Comparison of ENCODE assay signal across 25 cellular contexts in genomic region chr16:46889245-46889941, GRCh38. TPM values are rescaled to one million over a fixed set of nuclear protein-coding genes. Genes with fewer than 3 reads are reported as not detected.
DNase-seq lines count a peak whose midpoint lies in the region; ATAC-seq, FAIRE-seq and TF ChIP-seq lines count a peak whose summit lies in the region.
"Had no signal": no experiment of that assay in that cellular context is flagged by ENCODE, and none has a peak within 500 bp of the region (broad histone marks: within the 10 kb centered on the region; RNA-seq: fewer than 3 reads in every experiment).

No MANE protein-coding gene starts in this region.

- no peaks in the 10 kb centered on the region for H3K9me3 Mint-ChIP-seq in natural killer cell
- H3K9me3 Mint-ChIP-seq: activated CD4-positive, alpha-beta memory T cell treated with anti-CD3 and anti-CD28 coated beads, Interleukin-2, amount 10 ng/mL, durations not matched to agents 7 days and 5 days; naive thymus-derived CD8-positive, alpha-beta T cell had no signal

- peak overlapping the region; percentile 43 for H3K27ac ChIP-seq in Karpas-422 (ENCODE audit: low read length)
- H3K27ac ChIP-seq in GM12878 (ENCODE audit: control insufficient read depth, insufficient read depth) = peak overlapping the region; percentile 6; the same call in 1 of the 2 replicates
- H3K27ac ChIP-seq in right lobe of liver = peak overlapping the region in 2 of 3 donors; percentile 48 to 97
- peak overlapping the region; percentile 90 for H3K27ac ChIP-seq in subcutaneous abdominal adipose tissue (ENCODE audit: low read depth, low read length)
- H3K27ac ChIP-seq: left lung had no signal

- H3K36me3 Mint-ChIP-seq in natural killer cell = no peaks in the 10 kb centered on the region
- H3K36me3 Mint-ChIP-seq: naive thymus-derived CD8-positive, alpha-beta T cell had no signal

- H3K79me2 ChIP-seq in Karpas-422 (ENCODE audit: low read length) (peaks cover 73% of the 10 kb centered on the region), GM12878 (ENCODE audit: control insufficient read depth, insufficient read depth, low read length) (no peaks in the 10 kb centered on the region)

- TF ChIP-seq POLR2A in GM12878 (IDR thresholded peaks at IDR 0.05; ENCODE audit: low read depth, low read length) = no peak
- TF ChIP-seq POLR2A in right lobe of liver (IDR thresholded peaks at IDR 0.05) = no peak

- in situ Hi-C loops in GM12878 (cut with MboI) = no loop called here

- H3K4me1 ChIP-seq in Karpas-422 (ENCODE audit: low read length) (peaks cover 34% of the 10 kb centered on the region), GM12878 (ENCODE audit: control insufficient read depth, insufficient read depth, low read length) (peaks cover 14% of the 10 kb centered on the region), right lobe of liver (peaks cover 0 to 62% (median 20%) of the 10 kb centered on the region in 4 donors), subcutaneous abdominal adipose tissue (ENCODE audit: control insufficient read depth in 5 of 5, insufficient read depth in 5 of 5, low read length in 5 of 5) (peaks cover 5 to 88% (median 67%) of the 10 kb centered on the region in 5 donors)

- ATAC-seq in GM12878 = no peak
- ATAC-seq in right lobe of liver = no peak
- no peak for ATAC-seq in HG03139 (IDR thresholded peaks at IDR 0.05; ENCODE audit: unreplicated experiment)
- ATAC-seq in natural killer cell = no peak
- ATAC-seq: activated CD4-positive, CD25-positive, alpha-beta regulatory T cell treated with anti-CD3 and anti-CD28 coated beads, Interleukin-2, amount 50 U/mL, for 24 hours; HCT116; left lung; naive thymus-derived CD8-positive, alpha-beta T cell had no signal

- no peaks in the 10 kb centered on the region for H3K9me2 ChIP-seq in Karpas-422 (replicated peaks; ENCODE audit: insufficient read depth, low read length)

- BruUV-seq in GM12878 (replicated peaks; lab: Mats Ljungman, UMichigan) = no TSS peak

- SMC1A ChIA-PET in GM12878 (lab: Charles Lee; ENCODE audit: uncharacterized antibody, unreplicated experiment) = interaction anchor here (1.1 to 2.0 kb wide), 3 partner anchors 26 to 41 kb away, joined by 3 to 5 read pairs (median 5); no protein-coding TSS in a partner anchor

- H3K4me2 ChIP-seq in Karpas-422 (ENCODE audit: low read depth, low read length, poor library complexity, severe bottlenecking) = peak overlapping the region; percentile 51
- H3K4me2 ChIP-seq in GM12878 (ENCODE audit: control insufficient read depth, insufficient read depth) = peak overlapping the region; percentile 69

- no peak overlapping the region for H2AFZ ChIP-seq in Karpas-422 (ENCODE audit: low read length)
- H2AFZ ChIP-seq in GM12878 (ENCODE audit: control insufficient read depth, low read depth, low read length) = peak overlapping the region; percentile 52

- H3K9ac ChIP-seq in Karpas-422 (ENCODE audit: low read length) = peak overlapping the region; percentile 48
- no peak overlapping the region for H3K9ac ChIP-seq in GM12878 (ENCODE audit: control insufficient read depth, insufficient read depth, low read length)
- peak overlapping the region in 1 of 5 donors; percentile 9 for H3K9ac ChIP-seq in subcutaneous abdominal adipose tissue (ENCODE audit: low read length in 5 of 5)

- CTCF ChIA-PET in GM12878 (lab: Yijun Ruan, JAX) = interaction anchor here (0.7 to 2.5 kb wide), 6 partner anchors 16 to 216 kb away, joined by 3 to 11 read pairs (median 4); no protein-coding TSS in a partner anchor

- H3K36me3 ChIP-seq in Karpas-422 (ENCODE audit: insufficient read depth, low read length) (peaks cover 10% of the 10 kb centered on the region; the same call in 1 of the 2 replicates), GM12878 (ENCODE audit: control insufficient read depth in 2 of 2, insufficient read depth in 2 of 2, low read length in 1 of 2) (no peaks in the 10 kb centered on the region), right lobe of liver (peaks cover 0 to 7% (median 0%) of the 10 kb centered on the region in 4 donors), subcutaneous abdominal adipose tissue (ENCODE audit: control insufficient read depth in 5 of 5, insufficient read depth in 5 of 5, low read length in 5 of 5) (no peaks in the 10 kb centered on the region)
- H3K36me3 ChIP-seq: left lung, spleen had no signal

- H3K27ac Mint-ChIP-seq in natural killer cell = no peak overlapping the region
- H3K27ac Mint-ChIP-seq: activated CD4-positive, alpha-beta memory T cell treated with anti-CD3 and anti-CD28 coated beads, Interleukin-2, amount 10 ng/mL, durations not matched to agents 7 days and 5 days had no signal

- no peak for TF ChIP-seq RAD21 in GM12878 (IDR thresholded peaks at IDR 0.05; ENCODE audit: insufficient read depth, low read depth, low read length)

- POLR2A ChIA-PET in GM12878 (lab: Charles Lee) = interaction anchor here (1.2 kb wide), 1 partner anchor 28 kb away, joined by 3 read pairs; no protein-coding TSS in a partner anchor

- H3K27me3 Mint-ChIP-seq in natural killer cell (ENCODE audit: low read depth in 2 of 2) = peaks cover 0 to 14% of the 10 kb centered on the region in 2 donors
- H3K27me3 Mint-ChIP-seq: activated CD4-positive, alpha-beta memory T cell treated with anti-CD3 and anti-CD28 coated beads, Interleukin-2, amount 10 ng/mL, durations not matched to agents 7 days and 5 days had no signal

- TF ChIP-seq CTCF in GM12878 (IDR thresholded peaks at IDR 0.05 in 2 of 3, conservative IDR thresholded peaks at IDR 0.05 in 1 of 3; ENCODE audit: control insufficient read depth in 2 of 3, extremely low read depth in 1 of 3, insufficient read depth in 1 of 3, low read depth in 3 of 3, low read length in 3 of 3) (no peak), right lobe of liver (IDR thresholded peaks at IDR 0.05) (no peak), natural killer cell (IDR thresholded peaks at IDR 0.05) (no peak)

- 76% methylated on average over 5 of the region's 5 CpGs for WGBS in GM12878 (ENCODE audit: insufficient coverage, insufficient replicate concordance, low lambda C conversion rate, missing lambda C conversion rate)
- 96% methylated on average over 4 of the region's 5 CpGs for WGBS in right lobe of liver (ENCODE audit: insufficient coverage, low coverage, low lambda C conversion rate, missing lambda C conversion rate)

- no peaks in the 10 kb centered on the region for H3K9me3 ChIP-seq in Karpas-422 (ENCODE audit: low read length)
- no peaks in the 10 kb centered on the region for H3K9me3 ChIP-seq in GM12878 (replicated peaks; ENCODE audit: control insufficient read depth, insufficient read depth, low read length)
- H3K9me3 ChIP-seq in right lobe of liver = no peaks in the 10 kb centered on the region
- no peaks in the 10 kb centered on the region for H3K9me3 ChIP-seq in subcutaneous abdominal adipose tissue (ENCODE audit: control insufficient read depth in 5 of 5, low read length in 5 of 5)
- H3K9me3 ChIP-seq: left lung, spleen had no signal

- H3K4me3 ChIP-seq in Karpas-422 (ENCODE audit: low read length) (peak overlapping the region; percentile 24; the same call in 1 of the 2 replicates), GM12878 (no peak overlapping the region), right lobe of liver (no peak overlapping the region), subcutaneous abdominal adipose tissue (ENCODE audit: low read depth in 1 of 5, low read length in 5 of 5) (no peak overlapping the region)
- H3K4me3 ChIP-seq: left lung, spleen had no signal

- no peak for TF ChIP-seq EP300 in GM12878 (IDR thresholded peaks at IDR 0.05; ENCODE audit: borderline replicate concordance in 1 of 2, control insufficient read depth in 1 of 2, low read depth in 2 of 2, low read length in 2 of 2)

- intact Hi-C loops in GM12878 (cut with micrococcal nuclease; ENCODE audit: unreplicated experiment) (no loop called here), right lobe of liver (cut with DNase I) (no loop called here), natural killer cell (cut with micrococcal nuclease) (no loop called here)

- H4K20me1 ChIP-seq in Karpas-422 (ENCODE audit: insufficient read depth, low read depth, low read length) (no peaks in the 10 kb centered on the region), GM12878 (ENCODE audit: control insufficient read depth, insufficient read depth) (no peaks in the 10 kb centered on the region)

- H3K27me3 ChIP-seq in Karpas-422 (ENCODE audit: low read length) = no peaks in the 10 kb centered on the region
- no peaks in the 10 kb centered on the region for H3K27me3 ChIP-seq in GM12878 (replicated peaks in 1 of 2; ENCODE audit: control insufficient read depth in 2 of 2, insufficient read depth in 2 of 2, low read length in 1 of 2)
- no peaks in the 10 kb centered on the region for H3K27me3 ChIP-seq in right lobe of liver
- no peaks in the 10 kb centered on the region for H3K27me3 ChIP-seq in subcutaneous abdominal adipose tissue (ENCODE audit: control insufficient read depth in 5 of 5, insufficient read depth in 4 of 5, low read length in 5 of 5)

- FAIRE-seq in GM12878 (lab: Jason Lieb, UNC) = no peak
- FAIRE-seq: islet of Langerhans had no signal

- peaks cover 0 to 9% of the 10 kb centered on the region in 2 donors for H3K4me1 Mint-ChIP-seq in natural killer cell

- H3K4me3 Mint-ChIP-seq in natural killer cell = no peak overlapping the region
- H3K4me3 Mint-ChIP-seq: activated CD4-positive, alpha-beta memory T cell treated with anti-CD3 and anti-CD28 coated beads, Interleukin-2, amount 10 ng/mL, durations not matched to agents 7 days and 5 days; naive thymus-derived CD8-positive, alpha-beta T cell had no signal

- RAD21 ChIA-PET in GM12878 (lab: Charles Lee; ENCODE audit: unreplicated experiment) = interaction anchor here (0.6 to 1.3 kb wide), 6 partner anchors 13 to 839 kb away, joined by 3 to 9 read pairs (median 3); no protein-coding TSS in a partner anchor

- no peak for DNase-seq in Karpas-422
- no peak for DNase-seq in GM12878 (ENCODE audit: low read depth, low spot score)
- no peak for DNase-seq in right lobe of liver
- DNase-seq in mucosa of gallbladder (ENCODE audit: low spot score) = no peak
- no peak for DNase-seq in medulla oblongata (ENCODE audit: extremely low spot score)
- no peak for DNase-seq in natural killer cell
- DNase-seq: activated CD4-positive, alpha-beta memory T cell treated with anti-CD3 and anti-CD28 coated beads, Interleukin-2, amount 10 ng/mL, durations not matched to agents 7 days and 5 days; activated CD8-positive, alpha-beta memory T cell treated with anti-CD3 and anti-CD28 coated beads, Interleukin-2, amount 50 U/mL, for 48 hours; activated naive CD4-positive, alpha-beta T cell treated with anti-CD3 and anti-CD28 coated beads, Interleukin-2, amount 50 U/mL, for 16 hours; anterior cingulate cortex; left lung; midbrain; naive thymus-derived CD8-positive, alpha-beta T cell; NCI-H1048; NCI-H1694; NCI-H2171; NCI-H524 treated with DMSO at 0.1 percent for 48 hours; RPMI8226; spleen; T-helper 1 cell had no signal

RNA-seq across cellular contexts. Expression of gene GPT2, which starts 5.2 kb away (rescaled TPM):
- total RNA-seq in Karpas-422 (2014; rRNA removed; shearing (Covaris generic); ENCODE audit: low replicate concordance) = 42.6 and 57.5 TPM in 2 replicates
- 2.2 and 2.8 TPM in 2 replicates for total RNA-seq in GM12878 (2013; cell fraction: nucleolus; rRNA removed)
- total RNA-seq in GM12878 (2014; rRNA removed) (3.8 and 3.9 TPM in 2 replicates), GM12878 (2014; rRNA removed; fragmentation: Illumina TruSeq; extraction: Trizol) (2.2 and 2.8 TPM in 2 replicates), GM12878 (2021) (5.9 and 8.5 TPM in 2 replicates), right lobe of liver (100 to 1,000 TPM in 2 of 6 experiments, 10 to 100 TPM in 4; 30.8 to 163 (median 92.0) TPM), mucosa of gallbladder (44.7 TPM), natural killer cell (1 to 10 TPM in 2 of 3 donors, under 1 TPM in 1; 0.64 to 1.3 (median 1.2) TPM)
- 2.5 TPM for polyA plus RNA-seq in GM12878 (2011; ENCODE audit: low read depth)
- polyA plus RNA-seq in GM12878 (2011; rRNA removed) (5.7 and 9.2 TPM in 2 replicates), GM12878 (2014; fragmentation: Illumina TruSeq; extraction: Trizol) (1.4 and 4.0 TPM in 2 replicates), GM12878 (2014; fragmentation: Nextera tagmentation; extraction: Ambion mirVana) (under 1 TPM; 0.45 to 0.80 TPM), GM12878 (2014; rRNA removed) (4.5 and 4.7 TPM in 2 replicates), GM12878 (2016; fragmentation: Nextera tagmentation; extraction: Ambion mirVana) (1 to 10 TPM; 9.0 to 9.9 TPM)
- 12.2 and 15.1 TPM in 2 replicates for polyA plus RNA-seq in GM12878 (2011; cell fraction: cytosol; rRNA removed)
- 11.3 and 11.9 TPM in 2 replicates for polyA plus RNA-seq in GM12878 (2011; cell fraction: nucleus; rRNA removed)
- 4.4 and 5.0 TPM in 2 replicates for polyA plus RNA-seq in GM12878 (2012)
- polyA minus RNA-seq in GM12878 (2011; rRNA and poly(A)+ RNA removed) = 9.6 and 18.9 TPM in 2 replicates
- 4.7 and 5.8 TPM in 2 replicates for polyA minus RNA-seq in GM12878 (2011; cell fraction: cytosol; rRNA and poly(A)+ RNA removed)
- 2.3 and 4.9 TPM in 2 replicates for polyA minus RNA-seq in GM12878 (2011; cell fraction: nucleus; rRNA and poly(A)+ RNA removed)

RNA-seq across cellular contexts. Expression of gene C16orf87, which starts 58.4 kb away (rescaled TPM):
- 25.3 and 37.8 TPM in 2 replicates for total RNA-seq in Karpas-422 (2014; rRNA removed; shearing (Covaris generic); ENCODE audit: low replicate concordance)
- 16.2 and 17.0 TPM in 2 replicates for total RNA-seq in GM12878 (2013; cell fraction: nucleolus; rRNA removed)
- total RNA-seq in GM12878 (2014; rRNA removed) = 18.4 and 24.3 TPM in 2 replicates
- total RNA-seq in GM12878 (2014; rRNA removed; fragmentation: Illumina TruSeq; extraction: Trizol) = 32.6 and 34.9 TPM in 2 replicates
- total RNA-seq in GM12878 (2021) = 21.8 and 21.9 TPM in 2 replicates
- 12.4 TPM for polyA plus RNA-seq in GM12878 (2011; ENCODE audit: low read depth)
- polyA plus RNA-seq in GM12878 (2011; rRNA removed) = 19.7 and 30.8 TPM in 2 replicates
- 4.3 and 5.1 TPM in 2 replicates for polyA plus RNA-seq in GM12878 (2011; cell fraction: cytosol; rRNA removed)
- 5.9 TPM in 2 replicates for polyA plus RNA-seq in GM12878 (2011; cell fraction: nucleus; rRNA removed)
- 19.6 and 27.0 TPM in 2 replicates for polyA plus RNA-seq in GM12878 (2012)
- 29.3 and 40.1 TPM in 2 replicates for polyA plus RNA-seq in GM12878 (2014; fragmentation: Illumina TruSeq; extraction: Trizol)
- polyA plus RNA-seq in GM12878 (2014; fragmentation: Nextera tagmentation; extraction: Ambion mirVana) = 10 to 100 TPM; 49.0 to 51.8 TPM
- 16.8 and 18.5 TPM in 2 replicates for polyA plus RNA-seq in GM12878 (2014; rRNA removed)
- polyA plus RNA-seq in GM12878 (2016; fragmentation: Nextera tagmentation; extraction: Ambion mirVana) = 10 to 100 TPM; 69.8 to 72.6 TPM
- polyA minus RNA-seq in GM12878 (2011; rRNA and poly(A)+ RNA removed) = 5.1 and 10.2 TPM in 2 replicates
- polyA minus RNA-seq in GM12878 (2011; cell fraction: cytosol; rRNA and poly(A)+ RNA removed) = 4.2 and 4.9 TPM in 2 replicates
- polyA minus RNA-seq in GM12878 (2011; cell fraction: nucleus; rRNA and poly(A)+ RNA removed) = 4.1 and 7.7 TPM in 2 replicates
- 1 to 10 TPM; 5.5 to 9.8 (median 7.4) TPM for total RNA-seq in right lobe of liver
- total RNA-seq in mucosa of gallbladder = 8.3 TPM
- 10 to 100 TPM; 18.3 to 23.0 (median 18.8) TPM for total RNA-seq in natural killer cell

Comparison
In these comparisons a context has a peak if more than half of its experiments do, and no peak if none do; other contexts are left out.
1. H3K27ac ChIP-seq: peak in every context shown above with its lines; median percentile 90 in subcutaneous abdominal adipose tissue; 72 in right lobe of liver; 43 in Karpas-422; 6 in GM12878.